Comparison of ENCODE assay signal across 12 cellular contexts in genomic region chr2:180360283-180360618, GRCh38.
DNase-seq lines count a peak whose midpoint lies in the region; ATAC-seq and TF ChIP-seq lines count a peak whose summit lies in the region.
"Had no signal": no experiment of that assay in that cellular context is flagged by ENCODE, and none has a peak within 500 bp of the region (broad histone marks: within the 10 kb centered on the region; RNA-seq: fewer than 3 reads in every experiment).

No MANE protein-coding gene starts in this region.

- no peak overlapping the region for H3K4me2 ChIP-seq in OCI-LY7 (ENCODE audit: low read length)

- intact Hi-C loops in OCI-LY7 (cut with micrococcal nuclease; ENCODE audit: unreplicated experiment): no loop called here
- intact Hi-C loops in testis (cut with DNase I; ENCODE audit: low total_unique reads): no loop called here

- H3K27ac ChIP-seq in OCI-LY7 (ENCODE audit: low read depth, low read length, poor library complexity, severe bottlenecking): no peak overlapping the region
- H3K27ac ChIP-seq in testis: no peak overlapping the region

- H3K9me2 ChIP-seq in OCI-LY7 (ENCODE audit: insufficient read depth, low read length): no peaks in the 10 kb centered on the region

- BruUV-seq in OCI-LY7 (replicated peaks; lab: Mats Ljungman, UMichigan): no TSS peak

- POLR2A ChIA-PET in OCI-LY7 (lab: Charles Lee): interaction anchor here (0.9 to 1.7 kb wide), 4 partner anchors 9 to 30 kb away, joined by 3 to 5 read pairs (median 3); no protein-coding TSS in a partner anchor

- TF ChIP-seq POLR2A in testis (IDR thresholded peaks at IDR 0.05): no peak

- TF ChIP-seq CTCF in OCI-LY7 (conservative IDR thresholded peaks at IDR 0.05; ENCODE audit: low read length) (no peak), testis (IDR thresholded peaks at IDR 0.05) (no peak)

- H3K4me1 ChIP-seq in OCI-LY7 (ENCODE audit: insufficient read depth, low read length, poor library complexity, severe bottlenecking) (peaks cover 11% of the 10 kb centered on the region), testis (no peaks in the 10 kb centered on the region)
- H3K4me1 ChIP-seq: BE2C had no signal

- H2AFZ ChIP-seq in OCI-LY7 (ENCODE audit: low read length): peak overlapping the region; percentile 55; the same call in 1 of the 2 replicates

- H3K4me3 ChIP-seq in OCI-LY7 (ENCODE audit: low read depth, low read length, poor library complexity, severe bottlenecking) (no peak overlapping the region), testis (no peak overlapping the region)

- CTCF ChIA-PET in OCI-LY7 (lab: Charles Lee; ENCODE audit: unreplicated experiment): interaction anchor here (0.6 kb wide), 1 partner anchor 65 kb away, joined by 3 read pairs; no protein-coding TSS in a partner anchor

- no peak for DNase-seq in OCI-LY7 (ENCODE audit: low spot score)
- no peak for DNase-seq in LoVo (ENCODE audit: low spot score)
- DNase-seq in AG20443 (ENCODE audit: low spot score): no peak
- no peak for DNase-seq in stimulated activated CD4-positive, alpha-beta T cell treated with anti-CD3 and anti-CD28 coated beads, Interleukin-12 subunit alpha, Interleukin-12 subunit beta, amount 100 ng/mL, for 4 hours
- no peak for DNase-seq in testis
- DNase-seq: activated CD4-positive, CD25-positive, alpha-beta regulatory T cell treated with anti-CD3 and anti-CD28 coated beads, Interleukin-2, amount 50 U/mL, for 72 hours; BE2C; caudate nucleus; stimulated activated CD8-positive, alpha-beta memory T cell treated with anti-CD3 and anti-CD28 coated beads, Interleukin-4, amount 100 ng/mL, for 48 hours had no signal

- no peaks in the 10 kb centered on the region for H3K27me3 ChIP-seq in testis
- H3K27me3 ChIP-seq: BE2C had no signal

- H3K79me2 ChIP-seq in OCI-LY7 (ENCODE audit: insufficient read depth, low read depth, low read length): no peaks in the 10 kb centered on the region

- no peaks in the 10 kb centered on the region for H3K9me3 ChIP-seq in OCI-LY7 (ENCODE audit: low read length)
- H3K9me3 ChIP-seq in testis: no peaks in the 10 kb centered on the region
- H3K9me3 ChIP-seq: BE2C had no signal

- no peaks in the 10 kb centered on the region for H4K20me1 ChIP-seq in OCI-LY7 (ENCODE audit: insufficient read depth, low read length)

- WGBS in testis, 2 donors: 84 to 86% methylated on average over 2 of the region's 2 CpGs

- peak; percentile 53 for ATAC-seq in GM18502 (IDR thresholded peaks at IDR 0.05; ENCODE audit: poor library complexity, unreplicated experiment)
- ATAC-seq in GM19468 (IDR thresholded peaks at IDR 0.05; ENCODE audit: extremely low read depth, unreplicated experiment): peak; percentile 6
- ATAC-seq in HG02943 (IDR thresholded peaks at IDR 0.05; ENCODE audit: low read depth, unreplicated experiment): peak; percentile 42

- no peaks in the 10 kb centered on the region for H3K36me3 ChIP-seq in OCI-LY7 (ENCODE audit: insufficient read depth, low read length)
- H3K36me3 ChIP-seq in testis (ENCODE audit: low read depth, missing control alignments): no peaks in the 10 kb centered on the region
- H3K36me3 ChIP-seq: BE2C had no signal
